24 cellular contexts compared by ENCODE assay signal in genomic region chr17:67449065-67449464, GRCh38.
A peak's percentile ranks its signal among the peaks of the same experiment; 100 is the strongest.
DNase-seq lines count a peak whose midpoint lies in the region; ATAC-seq and TF ChIP-seq lines count a peak whose summit lies in the region.
"Had no signal": no experiment of that assay in that cellular context is flagged by ENCODE, and none has a peak within 500 bp of the region (broad histone marks: within the 10 kb centered on the region; RNA-seq: fewer than 3 reads in every experiment).

No MANE protein-coding gene starts in this region.

- peak overlapping the region in 7 of 8 donors; percentile 29 to 82 (median 77) for H3K27ac ChIP-seq in spleen
- H3K27ac ChIP-seq in thyroid gland: no peak overlapping the region
- H3K27ac ChIP-seq: esophagus squamous epithelium, neutrophil had no signal

- no peaks in the 10 kb centered on the region for H3K27me3 Mint-ChIP-seq in activated T-cell treated with anti-CD3 and anti-CD28 coated beads, Interleukin-2, amount 50 U/mL, for 72 hours (ENCODE audit: low read depth)
- H3K27me3 Mint-ChIP-seq in T-cell (no peaks in the 10 kb centered on the region), nephron progenitor cell (ENCODE audit: low read depth, poor library complexity) (peaks cover 14% of the 10 kb centered on the region), type B pancreatic cell (no peaks in the 10 kb centered on the region)
- no peaks in the 10 kb centered on the region for H3K27me3 Mint-ChIP-seq in central memory CD8-positive, alpha-beta T cell
- H3K27me3 Mint-ChIP-seq: IgD-negative memory B cell had no signal

- TF ChIP-seq POLR2A in spleen (IDR thresholded peaks at IDR 0.05) (no peak), thyroid gland (IDR thresholded peaks at IDR 0.05) (no peak)

- no peaks in the 10 kb centered on the region for H3K27me3 ChIP-seq in spleen (replicated peaks in 1 of 7)
- no peaks in the 10 kb centered on the region for H3K27me3 ChIP-seq in thyroid gland
- H3K27me3 ChIP-seq: esophagus squamous epithelium, neutrophil, tibial nerve had no signal

- peaks cover 87% of the 10 kb centered on the region for H3K4me1 Mint-ChIP-seq in activated T-cell treated with anti-CD3 and anti-CD28 coated beads, Interleukin-2, amount 50 U/mL, for 72 hours (ENCODE audit: low read depth)
- H3K4me1 Mint-ChIP-seq in T-cell: peaks cover 95 to 98% (median 97%) of the 10 kb centered on the region in 3 donors
- H3K4me1 Mint-ChIP-seq in central memory CD8-positive, alpha-beta T cell: peaks cover 74% of the 10 kb centered on the region
- H3K4me1 Mint-ChIP-seq in nephron progenitor cell: peaks cover 28% of the 10 kb centered on the region
- peaks cover 10% of the 10 kb centered on the region for H3K4me1 Mint-ChIP-seq in type B pancreatic cell (ENCODE audit: unreplicated experiment)

- peaks cover 1% of the 10 kb centered on the region in 2 donors for H3K9me3 Mint-ChIP-seq in activated T-cell treated with anti-CD3 and anti-CD28 coated beads, Interleukin-2, amount 50 U/mL, for 72 hours
- H3K9me3 Mint-ChIP-seq in T-cell (no peaks in the 10 kb centered on the region), nephron progenitor cell (peaks cover 4% of the 10 kb centered on the region), type B pancreatic cell (no peaks in the 10 kb centered on the region)
- no peaks in the 10 kb centered on the region for H3K9me3 Mint-ChIP-seq in central memory CD8-positive, alpha-beta T cell
- H3K9me3 Mint-ChIP-seq: IgD-negative memory B cell had no signal

- peaks cover 4 to 7% of the 10 kb centered on the region in 2 donors for H3K36me3 Mint-ChIP-seq in activated T-cell treated with anti-CD3 and anti-CD28 coated beads, Interleukin-2, amount 50 U/mL, for 72 hours (ENCODE audit: insufficient read depth in 2 of 2)
- H3K36me3 Mint-ChIP-seq in T-cell (peaks cover 13% of the 10 kb centered on the region), nephron progenitor cell (ENCODE audit: low read depth) (no peaks in the 10 kb centered on the region), type B pancreatic cell (no peaks in the 10 kb centered on the region)
- peaks cover 13% of the 10 kb centered on the region for H3K36me3 Mint-ChIP-seq in central memory CD8-positive, alpha-beta T cell (ENCODE audit: insufficient read depth)

- ATAC-seq in activated T-cell treated with anti-CD3 and anti-CD28 coated beads, Interleukin-2, amount 50 U/mL, for 72 hours (replicated peaks in 1 of 2): no peak
- ATAC-seq in T-cell (replicated peaks in 1 of 4): no peak
- no peak for ATAC-seq in central memory CD8-positive, alpha-beta T cell (replicated peaks; ENCODE audit: extremely low read depth, poor library complexity, severe bottlenecking)
- ATAC-seq: left lobe of liver, Right ventricle myocardium inferior had no signal

- H3K9me3 ChIP-seq in spleen: no peaks in the 10 kb centered on the region
- H3K9me3 ChIP-seq in thyroid gland: no peaks in the 10 kb centered on the region
- H3K9me3 ChIP-seq: esophagus squamous epithelium, neutrophil, tibial nerve had no signal

- 77 to 83% (median 82%) methylated on average over 6 of the region's 6 CpGs for WGBS in spleen, 5 donors
- whole genome bisulfite sequencing in thyroid gland, 2 donors: 83 to 84% methylated on average over 6 of the region's 6 CpGs

- no peak overlapping the region for H3K4me3 ChIP-seq in spleen
- H3K4me3 ChIP-seq in thyroid gland (replicated peaks in 1 of 3): no peak overlapping the region
- H3K4me3 ChIP-seq: esophagus squamous epithelium, tibial nerve had no signal

- POLR2A ChIA-PET in T-cell (lab: Charles Lee): interaction anchor here in 1 of 2 donors (0.6 to 2.2 kb wide), 3 partner anchors 8 to 14 kb away, joined by 3 to 14 read pairs (median 9); no protein-coding TSS in a partner anchor

- peak overlapping the region; percentile 61 to 82 for H3K4me3 Mint-ChIP-seq in activated T-cell treated with anti-CD3 and anti-CD28 coated beads, Interleukin-2, amount 50 U/mL, for 72 hours
- peak overlapping the region; percentile 54 to 65 (median 63) for H3K4me3 Mint-ChIP-seq in T-cell
- peak overlapping the region; percentile 59 for H3K4me3 Mint-ChIP-seq in central memory CD8-positive, alpha-beta T cell
- no peak overlapping the region for H3K4me3 Mint-ChIP-seq in nephron progenitor cell
- no peak overlapping the region for H3K4me3 Mint-ChIP-seq in type B pancreatic cell

- CTCF ChIA-PET in T-cell (lab: Charles Lee): interaction anchor here in 1 of 2 donors (1.2 to 3.0 kb wide), 2 partner anchors 8 to 70 kb away, joined by 4 to 16 read pairs; no protein-coding TSS in a partner anchor

- TF ChIP-seq CTCF in spleen (IDR thresholded peaks at IDR 0.05 in 8 of 11, conservative IDR thresholded peaks at IDR 0.05 in 3 of 11) (no peak), thyroid gland (IDR thresholded peaks at IDR 0.05) (no peak), nephron progenitor cell (IDR thresholded peaks at IDR 0.05) (no peak), type B pancreatic cell (conservative IDR thresholded peaks at IDR 0.05) (no peak)

- H3K4me1 ChIP-seq in spleen (peaks cover 0 to 82% (median 14%) of the 10 kb centered on the region in 6 donors), thyroid gland (peaks cover 0 to 20% of the 10 kb centered on the region in 2 donors)
- H3K4me1 ChIP-seq: tibial nerve had no signal

- peak overlapping the region; percentile 95 for H3K27ac Mint-ChIP-seq in activated T-cell treated with anti-CD3 and anti-CD28 coated beads, Interleukin-2, amount 50 U/mL, for 72 hours
- H3K27ac Mint-ChIP-seq in T-cell: peak overlapping the region; percentile 97 to 98
- H3K27ac Mint-ChIP-seq in central memory CD8-positive, alpha-beta T cell (ENCODE audit: low read depth): peak overlapping the region; percentile 91
- H3K27ac Mint-ChIP-seq in nephron progenitor cell: no peak overlapping the region
- H3K27ac Mint-ChIP-seq in type B pancreatic cell: no peak overlapping the region
- H3K27ac Mint-ChIP-seq: IgD-negative memory B cell had no signal

- intact Hi-C loops in spleen (cut with DNase I; ENCODE audit: low total_unique reads) (no loop called here), thyroid gland (cut with DNase I) (no loop called here)

- H3K36me3 ChIP-seq in spleen: no peaks in the 10 kb centered on the region
- no peaks in the 10 kb centered on the region for H3K36me3 ChIP-seq in thyroid gland
- H3K36me3 ChIP-seq: esophagus squamous epithelium, neutrophil, tibial nerve had no signal

- no peak for DNase-seq in activated T-cell treated with anti-CD3 and anti-CD28 coated beads, Interleukin-2, amount 50 U/mL, for 72 hours
- no peak for DNase-seq in activated T-cell treated with anti-CD3 and anti-CD28 coated beads, Interleukin-2, amount 50 U/mL, for 1 hour
- DNase-seq in T-cell (no peak), spleen (no peak), thyroid gland (no peak), nephron progenitor cell (no peak), type B pancreatic cell (ENCODE audit: extremely low spot score, unreplicated experiment) (no peak)
- DNase-seq in central memory CD8-positive, alpha-beta T cell (ENCODE audit: low spot score in 2 of 2): no peak
- DNase-seq: activated CD4-positive, CD25-positive, alpha-beta regulatory T cell; amniotic stem cell; caudate nucleus; EL; esophagus squamous epithelium; head of caudate nucleus; midbrain; MM.1S; NCI-H2171 treated with DMSO at 0.1 percent for 48 hours; NCI-H69; retina had no signal

Comparison
In these comparisons a context has a peak if more than half of its experiments do, and no peak if none do; other contexts are left out.
1. H3K27ac Mint-ChIP-seq: peak in activated T-cell treated with anti-CD3 and anti-CD28 coated beads, Interleukin-2, amount 50 U/mL, for 72 hours (single experiment), T-cell (2 of 2) and central memory CD8-positive, alpha-beta T cell (single experiment); none in nephron progenitor cell (single experiment) and type B pancreatic cell (single experiment).
2. H3K4me3 Mint-ChIP-seq: peak in activated T-cell treated with anti-CD3 and anti-CD28 coated beads, Interleukin-2, amount 50 U/mL, for 72 hours (2 of 2), T-cell (3 of 3) and central memory CD8-positive, alpha-beta T cell (single experiment); none in nephron progenitor cell (single experiment) and type B pancreatic cell (single experiment).
3. H3K27ac ChIP-seq: peak in spleen (7 of 8); none in thyroid gland (0 of 3).